In genomic region chr2:5474716-5475115, GRCh38 we compare ENCODE assay signal across 16 cellular contexts.
"Had no signal": no experiment of that assay in that cellular context is flagged by ENCODE, and none has a peak within 500 bp of the region (broad histone marks: within the 10 kb centered on the region; RNA-seq: fewer than 3 reads in every experiment).

No MANE protein-coding gene starts in this region.

- H3K4me1 Mint-ChIP-seq: activated B cell treated with CpG ODN at 0.5 μM for 24 hours; activated CD4-positive, alpha-beta memory T cell treated with anti-CD3 and anti-CD28 coated beads, Interleukin-2, amount 10 ng/mL, durations not matched to agents 7 days and 5 days; activated CD8-positive, alpha-beta memory T cell treated with anti-CD3 and anti-CD28 coated beads, Interleukin-2, amount 10 ng/mL, durations not matched to agents 7 days and 5 days; stimulated activated effector memory CD8-positive, alpha-beta T cell treated with anti-CD3 and anti-CD28 coated beads, Interleukin-12 subunit alpha, Interleukin-12 subunit beta, amount 100 ng/mL, for 72 hours had no signal

- H3K36me3 ChIP-seq: sigmoid colon had no signal

- H3K27ac ChIP-seq: body of pancreas, sigmoid colon, testis had no signal

- ATAC-seq: activated CD8-positive, alpha-beta memory T cell treated with anti-CD3 and anti-CD28 coated beads, Interleukin-2, amount 10 ng/mL, durations not matched to agents 7 days and 5 days; body of pancreas; left ventricle myocardium superior; naive thymus-derived CD8-positive, alpha-beta T cell; stimulated activated effector memory CD8-positive, alpha-beta T cell treated with anti-CD3 and anti-CD28 coated beads, Interleukin-12 subunit alpha, Interleukin-12 subunit beta, amount 100 ng/mL, for 72 hours had no signal

- H3K4me3 ChIP-seq: body of pancreas, sigmoid colon, testis had no signal

- H3K9me3 ChIP-seq: body of pancreas, sigmoid colon, testis had no signal

- H3K4me3 Mint-ChIP-seq: activated B cell treated with CpG ODN at 0.5 μM for 24 hours; activated CD4-positive, alpha-beta memory T cell treated with anti-CD3 and anti-CD28 coated beads, Interleukin-2, amount 10 ng/mL, durations not matched to agents 7 days and 5 days; activated CD8-positive, alpha-beta memory T cell treated with anti-CD3 and anti-CD28 coated beads, Interleukin-2, amount 10 ng/mL, durations not matched to agents 7 days and 5 days; naive thymus-derived CD8-positive, alpha-beta T cell; stimulated activated effector memory CD8-positive, alpha-beta T cell treated with anti-CD3 and anti-CD28 coated beads, Interleukin-12 subunit alpha, Interleukin-12 subunit beta, amount 100 ng/mL, for 72 hours had no signal

- H3K4me1 ChIP-seq: body of pancreas, sigmoid colon, testis had no signal

- H3K9me3 Mint-ChIP-seq: activated B cell treated with CpG ODN at 0.5 μM for 24 hours had no signal

- H3K27me3 Mint-ChIP-seq: activated CD4-positive, alpha-beta memory T cell treated with anti-CD3 and anti-CD28 coated beads, Interleukin-2, amount 10 ng/mL, durations not matched to agents 7 days and 5 days; activated CD8-positive, alpha-beta memory T cell treated with anti-CD3 and anti-CD28 coated beads, Interleukin-2, amount 10 ng/mL, durations not matched to agents 7 days and 5 days had no signal

- H3K27me3 ChIP-seq: body of pancreas, sigmoid colon, testis had no signal

- H3K27ac Mint-ChIP-seq: activated B cell treated with CpG ODN at 0.5 μM for 24 hours; activated CD4-positive, alpha-beta memory T cell treated with anti-CD3 and anti-CD28 coated beads, Interleukin-2, amount 10 ng/mL, durations not matched to agents 7 days and 5 days; activated CD8-positive, alpha-beta memory T cell treated with anti-CD3 and anti-CD28 coated beads, Interleukin-2, amount 10 ng/mL, durations not matched to agents 7 days and 5 days; naive thymus-derived CD8-positive, alpha-beta T cell; stimulated activated effector memory CD8-positive, alpha-beta T cell treated with anti-CD3 and anti-CD28 coated beads, Interleukin-12 subunit alpha, Interleukin-12 subunit beta, amount 100 ng/mL, for 72 hours had no signal

- H3K36me3 Mint-ChIP-seq: activated CD8-positive, alpha-beta memory T cell treated with anti-CD3 and anti-CD28 coated beads, Interleukin-2, amount 10 ng/mL, durations not matched to agents 7 days and 5 days; naive thymus-derived CD8-positive, alpha-beta T cell; stimulated activated effector memory CD8-positive, alpha-beta T cell treated with anti-CD3 and anti-CD28 coated beads, Interleukin-12 subunit alpha, Interleukin-12 subunit beta, amount 100 ng/mL, for 72 hours had no signal

- DNase-seq: activated B cell treated with CpG ODN at 0.5 μM for 24 hours; activated CD4-positive, alpha-beta memory T cell treated with anti-CD3 and anti-CD28 coated beads, Interleukin-2, amount 10 ng/mL, durations not matched to agents 7 days and 5 days; activated CD4-positive, alpha-beta T cell treated with anti-CD3 and anti-CD28 coated beads for 48 hours; activated CD8-positive, alpha-beta memory T cell treated with anti-CD3 and anti-CD28 coated beads, Interleukin-2, amount 10 ng/mL, durations not matched to agents 7 days and 5 days; activated naive CD4-positive, alpha-beta T cell; body of pancreas; central memory CD4-positive, alpha-beta T cell; foreskin melanocyte; left ventricle myocardium superior; mesendoderm; naive thymus-derived CD8-positive, alpha-beta T cell; sigmoid colon; stimulated activated CD4-positive, alpha-beta T cell treated with anti-CD3 and anti-CD28 coated beads, Interleukin-4, amount 100 ng/mL, for 24 hours; T-helper 9 cell; testis had no signal
